In genomic region chr9:78607853-78608252, GRCh38 we compare ENCODE assay signal across 29 cellular contexts.
"Had no signal": no experiment of that assay in that cellular context is flagged by ENCODE, and none has a peak within 500 bp of the region (broad histone marks: within the 10 kb centered on the region; RNA-seq: fewer than 3 reads in every experiment).

No MANE protein-coding gene starts in this region.

- ATAC-seq: natural killer cell; psoas muscle; right cardiac atrium; right lobe of liver; stimulated activated effector memory CD8-positive, alpha-beta T cell treated with anti-CD3 and anti-CD28 coated beads, Interleukin-12 subunit alpha, Interleukin-12 subunit beta, amount 100 ng/mL, for 72 hours; stimulated activated naive CD8-positive, alpha-beta T cell treated with anti-CD3 and anti-CD28 coated beads, Interleukin-15, amount 100 ng/mL, for 72 hours; stimulated activated naive CD8-positive, alpha-beta T cell treated with anti-CD3 and anti-CD28 coated beads, Interleukin-15, Interleukin-2, amounts not matched to agents 100 U/mL and 50 U/mL, for 24 hours; upper lobe of right lung had no signal

- H3K36me3 Mint-ChIP-seq: natural killer cell; stimulated activated effector memory CD8-positive, alpha-beta T cell treated with anti-CD3 and anti-CD28 coated beads, Interleukin-12 subunit alpha, Interleukin-12 subunit beta, amount 100 ng/mL, for 72 hours; type B pancreatic cell had no signal

- H3K4me1 Mint-ChIP-seq: natural killer cell; stimulated activated effector memory CD8-positive, alpha-beta T cell treated with anti-CD3 and anti-CD28 coated beads, Interleukin-12 subunit alpha, Interleukin-12 subunit beta, amount 100 ng/mL, for 72 hours; stimulated activated naive CD8-positive, alpha-beta T cell treated with anti-CD3 and anti-CD28 coated beads, Interleukin-15, amount 100 ng/mL, for 72 hours had no signal

- H2AFZ ChIP-seq: neural progenitor cell, parathyroid adenoma had no signal

- H3K9me3 Mint-ChIP-seq: natural killer cell; stimulated activated effector memory CD8-positive, alpha-beta T cell treated with anti-CD3 and anti-CD28 coated beads, Interleukin-12 subunit alpha, Interleukin-12 subunit beta, amount 100 ng/mL, for 72 hours; stimulated activated naive CD8-positive, alpha-beta T cell treated with anti-CD3 and anti-CD28 coated beads, Interleukin-15, amount 100 ng/mL, for 72 hours; type B pancreatic cell had no signal

- H3K27ac ChIP-seq: neural progenitor cell, ovary, parathyroid adenoma, psoas muscle, right lobe of liver, sigmoid colon, suprapubic skin, testis, tibial artery, transverse colon, upper lobe of right lung, uterus had no signal

- H3K4me1 ChIP-seq: parathyroid adenoma, psoas muscle, right lobe of liver, sigmoid colon, suprapubic skin, tibial artery, transverse colon, upper lobe of right lung, uterus had no signal

- H3K27ac Mint-ChIP-seq: natural killer cell; neural progenitor cell; progenitor cell of endocrine pancreas; stimulated activated effector memory CD8-positive, alpha-beta T cell treated with anti-CD3 and anti-CD28 coated beads, Interleukin-12 subunit alpha, Interleukin-12 subunit beta, amount 100 ng/mL, for 72 hours; type B pancreatic cell had no signal

- H3K4me3 ChIP-seq: neural progenitor cell, ovary, psoas muscle, right lobe of liver, sigmoid colon, suprapubic skin, testis, tibial artery, transverse colon, upper lobe of right lung, uterus had no signal

- H3K9ac ChIP-seq: neural progenitor cell, parathyroid adenoma had no signal

- H3K4me2 ChIP-seq: neural progenitor cell had no signal

- H3K4me3 Mint-ChIP-seq: natural killer cell; nephron; neural progenitor cell; stimulated activated effector memory CD8-positive, alpha-beta T cell treated with anti-CD3 and anti-CD28 coated beads, Interleukin-12 subunit alpha, Interleukin-12 subunit beta, amount 100 ng/mL, for 72 hours; stimulated activated naive CD8-positive, alpha-beta T cell treated with anti-CD3 and anti-CD28 coated beads, Interleukin-15, amount 100 ng/mL, for 72 hours; type B pancreatic cell had no signal

- H3K79me2 ChIP-seq: parathyroid adenoma had no signal

- H3K27me3 ChIP-seq: neural progenitor cell, ovary, right lobe of liver, suprapubic skin, testis, transverse colon, uterus had no signal

- H3K9me3 ChIP-seq: ovary, psoas muscle, right lobe of liver, sigmoid colon, suprapubic skin, testis, tibial artery, transverse colon, upper lobe of right lung, uterus had no signal

- DNase-seq: natural killer cell; occipital lobe; ovary; posterior cingulate gyrus; psoas muscle; right cardiac atrium; right lobe of liver; sigmoid colon; small intestine; stimulated activated CD4-positive, alpha-beta T cell treated with anti-CD3 and anti-CD28 coated beads, Interleukin-15, amount 100 ng/mL, for 24 hours; stimulated activated CD4-positive, alpha-beta T cell treated with anti-CD3 and anti-CD28 coated beads, Interleukin-2, amount 100 ng/mL, for 24 hours; stimulated activated CD4-positive, alpha-beta T cell treated with anti-CD3 and anti-CD28 coated beads, Interleukin-2, amount 100 ng/mL, for 48 hours; stimulated activated CD4-positive, alpha-beta T cell treated with anti-CD3 and anti-CD28 coated beads, Interleukin-4, amount 100 ng/mL, for 24 hours; stimulated activated naive CD4-positive, alpha-beta T cell; stimulated activated naive CD8-positive, alpha-beta T cell treated with anti-CD3 and anti-CD28 coated beads, Interleukin-15, amount 100 ng/mL, for 72 hours; stimulated activated naive CD8-positive, alpha-beta T cell treated with anti-CD3 and anti-CD28 coated beads, Interleukin-15, Interleukin-2, amounts not matched to agents 100 U/mL and 50 U/mL, for 24 hours; substantia nigra; testis; tibial artery; transverse colon; upper lobe of right lung; uterus had no signal

- H3K36me3 ChIP-seq: neural progenitor cell, ovary, right lobe of liver, sigmoid colon, suprapubic skin, tibial artery, transverse colon, upper lobe of right lung, uterus had no signal
